ENCODE assay signal across 1 cellular context in genomic region chr5:112473989-112474388, GRCh38.
TF ChIP-seq lines count a peak whose summit lies in the region.

No MANE protein-coding gene starts in this region.

TF ChIP-seq in GM23338, 12 proteins besides CTCF, POLR2A, EP300 and RAD21 (continued from another document):
- TF ChIP-seq REST (IDR thresholded peaks at IDR 0.05; ENCODE audit: unreplicated experiment) (no peak), CREB1 (CRISPR knock-in tag; IDR thresholded peaks at IDR 0.05; ENCODE audit: low read depth) (no peak), ZNF114 (CRISPR knock-in tag; IDR thresholded peaks at IDR 0.05) (no peak), POLR2AphosphoS5 (IDR thresholded peaks at IDR 0.05; ENCODE audit: low read depth) (no peak), STAT1 (IDR thresholded peaks at IDR 0.05; ENCODE audit: unreplicated experiment) (no peak), ZNF462 (CRISPR knock-in tag; IDR thresholded peaks at IDR 0.05) (no peak), JUNB (IDR thresholded peaks at IDR 0.05; ENCODE audit: unreplicated experiment) (no peak), EZH2phosphoT487 (IDR thresholded peaks at IDR 0.05; ENCODE audit: unreplicated experiment) (no peak)
